10 cellular contexts compared by ENCODE assay signal in the genomic region with DNA sequence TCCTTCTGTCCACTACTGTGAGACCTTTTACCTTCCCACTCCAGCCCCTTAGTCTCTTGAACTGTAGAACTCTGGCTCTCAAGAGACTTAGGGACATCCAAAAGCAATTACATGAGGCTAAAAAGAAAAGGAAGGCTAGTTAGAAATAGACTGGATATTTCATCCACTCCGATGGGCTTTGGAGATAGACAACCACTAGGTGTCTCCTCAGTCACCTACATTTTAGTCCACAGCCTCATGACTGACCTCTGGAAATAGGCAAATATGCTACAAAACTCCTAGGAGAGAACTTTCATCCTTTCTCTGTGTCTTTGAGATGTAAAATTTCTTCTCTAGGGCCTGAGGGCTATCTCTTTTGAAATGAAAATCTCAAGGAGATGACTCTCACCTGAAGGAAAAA. TPM values are rescaled to one million over a fixed set of nuclear protein-coding genes. Genes with fewer than 3 reads are reported as not detected.
A peak's percentile ranks its signal among the peaks of the same experiment; 100 is the strongest.
DNase-seq lines count a peak whose midpoint lies in the region; ATAC-seq and TF ChIP-seq lines count a peak whose summit lies in the region.
"Had no signal": no experiment of that assay in that cellular context is flagged by ENCODE, and none has a peak within 500 bp of the region (broad histone marks: within the 10 kb centered on the region; RNA-seq: fewer than 3 reads in every experiment).

No MANE protein-coding gene starts in this region.

- CTCF ChIA-PET in mammary epithelial cell (lab: Charles Lee; ENCODE audit: low non-redundant PET): no interaction called here

- H3K9ac ChIP-seq in mammary epithelial cell (ENCODE audit: insufficient read depth, low read length): no peak overlapping the region

- in situ Hi-C loops in mammary epithelial cell (cut with MboI; ENCODE audit: low sequenced_read_pairs in 2 of 2): loop anchor here (10.0 to 25.0 kb wide), 3 partner anchors 141 to 248 kb away; no protein-coding TSS in a partner anchor

- no peak overlapping the region for H3K4me3 ChIP-seq in mammary epithelial cell (replicated peaks in 1 of 3; ENCODE audit: insufficient read depth in 1 of 3, low read depth in 2 of 3, low read length in 3 of 3)
- H3K4me3 ChIP-seq: left lung had no signal

- H3K27me3 ChIP-seq in mammary epithelial cell (ENCODE audit: insufficient read depth, low read length): no peaks in the 10 kb centered on the region
- H3K27me3 ChIP-seq: left lung had no signal

- ATAC-seq in HG02938 (IDR thresholded peaks at IDR 0.05; ENCODE audit: unreplicated experiment) (no peak), GM21737 (IDR thresholded peaks at IDR 0.05; ENCODE audit: unreplicated experiment) (no peak)
- ATAC-seq: left lung had no signal

- no peaks in the 10 kb centered on the region for H3K4me1 ChIP-seq in mammary epithelial cell (ENCODE audit: insufficient read depth, low read length)
- H3K4me1 ChIP-seq: left lung had no signal

- DNase-seq in NCI-H2107 treated with DMSO at 0.1 percent for 48 hours (lab: John Stamatoyannopoulos, UW; ENCODE audit: unreplicated experiment) (peak; percentile 19), NCI-H2107 (lab: John Stamatoyannopoulos, UW) (no peak), mammary epithelial cell (peak; percentile 19), osteocyte (ENCODE audit: extremely low spot score, unreplicated experiment) (no peak), medulla oblongata (ENCODE audit: extremely low spot score) (no peak)
- DNase-seq: left lung had no signal

- TF ChIP-seq CTCF in LNCAP (IDR thresholded peaks at IDR 0.05): peak; percentile 41; the same call in 1 of the 2 replicates
- peak; percentile 52 to 68 for TF ChIP-seq CTCF in mammary epithelial cell (conservative IDR thresholded peaks at IDR 0.05 in 1 of 2, IDR thresholded peaks at IDR 0.05 in 1 of 2; ENCODE audit: extremely low read depth in 1 of 2, insufficient read depth in 1 of 2, low read depth in 1 of 2, low read length in 2 of 2)
- TF ChIP-seq CTCF in osteocyte (IDR thresholded peaks at IDR 0.05): peak; percentile 43

- 0% methylated on average over 1 of the region's 1 CpG for WGBS in mammary epithelial cell (ENCODE audit: low coverage, missing lambda C conversion rate)

- H3K4me2 ChIP-seq in mammary epithelial cell (ENCODE audit: insufficient read depth, low read depth, low read length): no peak overlapping the region

- no peaks in the 10 kb centered on the region for H3K9me3 ChIP-seq in mammary epithelial cell (replicated peaks; ENCODE audit: insufficient read depth, low read length)
- H3K9me3 ChIP-seq: left lung had no signal

- peaks cover 4% of the 10 kb centered on the region for H3K9me3 Mint-ChIP-seq in osteocyte (ENCODE audit: unreplicated experiment)
- H3K9me3 Mint-ChIP-seq: CD4-positive, CD25-positive, alpha-beta regulatory T cell had no signal

- H3K27ac Mint-ChIP-seq in osteocyte (ENCODE audit: unreplicated experiment): no peak overlapping the region
- H3K27ac Mint-ChIP-seq: CD4-positive, CD25-positive, alpha-beta regulatory T cell had no signal

- no peaks in the 10 kb centered on the region for H4K20me1 ChIP-seq in mammary epithelial cell (ENCODE audit: insufficient read depth, low read length)

- intact Hi-C loops in mammary epithelial cell (cut with micrococcal nuclease): loop anchor here (1.0 kb wide), 2 partner anchors 150 to 256 kb away; no protein-coding TSS in a partner anchor

- H2AFZ ChIP-seq in mammary epithelial cell (ENCODE audit: low read depth, low read length): no peak overlapping the region

- peaks cover 13% of the 10 kb centered on the region for H3K4me1 Mint-ChIP-seq in osteocyte (ENCODE audit: unreplicated experiment)

- H3K27me3 Mint-ChIP-seq in osteocyte (ENCODE audit: unreplicated experiment): no peaks in the 10 kb centered on the region
- H3K27me3 Mint-ChIP-seq: CD4-positive, CD25-positive, alpha-beta regulatory T cell had no signal

- H3K27ac ChIP-seq in mammary epithelial cell (ENCODE audit: insufficient read depth, low read depth, low read length): no peak overlapping the region
- H3K27ac ChIP-seq: left lung had no signal

- no peak overlapping the region for H3K4me3 Mint-ChIP-seq in osteocyte (ENCODE audit: unreplicated experiment)
- H3K4me3 Mint-ChIP-seq: CD4-positive, CD25-positive, alpha-beta regulatory T cell had no signal

- peaks cover 10% of the 10 kb centered on the region for H3K36me3 Mint-ChIP-seq in osteocyte (ENCODE audit: unreplicated experiment)
- H3K36me3 Mint-ChIP-seq: CD4-positive, CD25-positive, alpha-beta regulatory T cell had no signal

- H3K36me3 ChIP-seq in mammary epithelial cell (ENCODE audit: insufficient read depth, low read length): peaks cover 2% of the 10 kb centered on the region
- H3K36me3 ChIP-seq: left lung had no signal

- BruUV-seq in mammary epithelial cell (replicated peaks; lab: Mats Ljungman, UMichigan): no TSS peak

- dilution Hi-C loops in mammary epithelial cell (cut with HindIII; ENCODE audit: low sequenced_read_pairs): no loop called here

- no peaks in the 10 kb centered on the region for H3K79me2 ChIP-seq in mammary epithelial cell (ENCODE audit: insufficient read depth, low read length)

RNA-seq across cellular contexts. Expression of gene LAMP2, which starts 45.1 kb away (rescaled TPM):
- total RNA-seq in mammary epithelial cell (100 to 1,000 TPM; 146 to 475 TPM), osteocyte (206 and 214 TPM in 2 replicates)
- 149 TPM for polyA plus RNA-seq in mammary epithelial cell
- 90.1 TPM for polyA minus RNA-seq in mammary epithelial cell

RNA-seq across cellular contexts. Expression of gene CUL4B, which starts 46.5 kb away (rescaled TPM):
- total RNA-seq in mammary epithelial cell (10 to 100 TPM; 25.9 to 51.2 TPM), osteocyte (77.7 and 78.6 TPM in 2 replicates)
- polyA plus RNA-seq in mammary epithelial cell: 12.5 TPM
- 40.4 TPM for polyA minus RNA-seq in mammary epithelial cell

Comparison
In these comparisons a context has a peak if more than half of its experiments do, and no peak if none do; other contexts are left out.
1. DNase-seq: peak in NCI-H2107 treated with DMSO at 0.1 percent for 48 hours (single experiment) and mammary epithelial cell (single experiment); none in NCI-H2107 (single experiment), osteocyte (single experiment) and medulla oblongata (single experiment).
2. Peak in every context shown above with its lines, with median percentiles within 50 percentile points of each other: CTCF ChIP-seq.